26 cellular contexts compared by ENCODE assay signal in genomic region chr14:29030970-29031369, GRCh38.
"Had no signal": no experiment of that assay in that cellular context is flagged by ENCODE, and none has a peak within 500 bp of the region (broad histone marks: within the 10 kb centered on the region; RNA-seq: fewer than 3 reads in every experiment).

No MANE protein-coding gene starts in this region.

- H3K27me3 Mint-ChIP-seq: activated CD8-positive, alpha-beta T cell treated with anti-CD3 and anti-CD28 coated beads for 36 hours; activated naive CD4-positive, alpha-beta T cell treated with anti-CD3 and anti-CD28 coated beads, Interleukin-2, amount 10 ng/mL, durations not matched to agents 7 days and 5 days; activated naive CD8-positive, alpha-beta T cell treated with anti-CD3 and anti-CD28 coated beads for 36 hours; central memory CD8-positive, alpha-beta T cell had no signal

- H3K4me3 Mint-ChIP-seq: activated CD8-positive, alpha-beta T cell treated with anti-CD3 and anti-CD28 coated beads for 36 hours; activated naive CD4-positive, alpha-beta T cell treated with anti-CD3 and anti-CD28 coated beads, Interleukin-2, amount 10 ng/mL, durations not matched to agents 7 days and 5 days; activated naive CD8-positive, alpha-beta T cell treated with anti-CD3 and anti-CD28 coated beads for 36 hours; activated T-cell treated with anti-CD3 and anti-CD28 coated beads, Interleukin-2, amount 50 U/mL, for 72 hours; central memory CD8-positive, alpha-beta T cell; T-helper 1 cell treated with Interleukin-12 subunit alpha and Interleukin-12 subunit beta and Interleukin-4 antibody, amounts not matched to agents 30 μg/mL and 1 μg/mL, for 36 hours had no signal

- H3K4me1 ChIP-seq: adrenal gland, breast epithelium, SJSA1 had no signal

- H3K9me3 ChIP-seq: adrenal gland, breast epithelium, SJSA1 had no signal

- H3K4me1 Mint-ChIP-seq: activated naive CD4-positive, alpha-beta T cell treated with anti-CD3 and anti-CD28 coated beads, Interleukin-2, amount 10 ng/mL, durations not matched to agents 7 days and 5 days; activated naive CD8-positive, alpha-beta T cell treated with anti-CD3 and anti-CD28 coated beads for 36 hours; central memory CD8-positive, alpha-beta T cell had no signal

- H3K4me3 ChIP-seq: adrenal gland, breast epithelium, SJSA1 had no signal

- H3K36me3 Mint-ChIP-seq: activated naive CD4-positive, alpha-beta T cell treated with anti-CD3 and anti-CD28 coated beads, Interleukin-2, amount 10 ng/mL, durations not matched to agents 7 days and 5 days; activated naive CD8-positive, alpha-beta T cell treated with anti-CD3 and anti-CD28 coated beads for 36 hours had no signal

- H3K27me3 ChIP-seq: adrenal gland, breast epithelium, SJSA1 had no signal

- H3K27ac ChIP-seq: adrenal gland, breast epithelium, SJSA1 had no signal

- H3K27ac Mint-ChIP-seq: activated CD8-positive, alpha-beta T cell treated with anti-CD3 and anti-CD28 coated beads for 36 hours; activated naive CD4-positive, alpha-beta T cell treated with anti-CD3 and anti-CD28 coated beads, Interleukin-2, amount 10 ng/mL, durations not matched to agents 7 days and 5 days; activated naive CD8-positive, alpha-beta T cell treated with anti-CD3 and anti-CD28 coated beads for 36 hours; activated T-cell treated with anti-CD3 and anti-CD28 coated beads, Interleukin-2, amount 50 U/mL, for 72 hours; activated T-helper 2 cell treated with anti-CD3 and anti-CD28 coated beads, Interferon-gamma antibody, Interleukin-2, Interleukin-4, amounts not matched to agents 10 μg/mL and 5 μg/mL and 100 μg/mL, durations not matched to agents 14 hours and 24 hours and 36 hours; T-helper 1 cell treated with Interleukin-12 subunit alpha and Interleukin-12 subunit beta and Interleukin-4 antibody, amounts not matched to agents 30 μg/mL and 1 μg/mL, for 36 hours had no signal

- DNase-seq: activated CD4-positive, alpha-beta T cell treated with anti-CD3 and anti-CD28 coated beads for 4 hours; activated CD8-positive, alpha-beta memory T cell treated with anti-CD3 and anti-CD28 coated beads, Interleukin-2, amount 50 U/mL, for 4 hours; activated CD8-positive, alpha-beta T cell treated with anti-CD3 and anti-CD28 coated beads for 36 hours; activated gamma-delta T cell treated with Interleukin-2 at 50 U/mL for 16 hours; activated naive CD4-positive, alpha-beta T cell treated with anti-CD3 and anti-CD28 coated beads, Interleukin-2, amount 10 ng/mL, durations not matched to agents 7 days and 5 days; activated naive CD8-positive, alpha-beta T cell treated with anti-CD3 and anti-CD28 coated beads for 36 hours; activated T-cell treated with anti-CD3 and anti-CD28 coated beads, Interleukin-2, amount 50 U/mL, for 72 hours; adrenal gland; anterior cingulate cortex; KG1; NCI-H1048; NCI-H146; NCI-H187 treated with DMSO at 0.1 percent for 48 hours; NCI-H2107; NCI-H446; NCI-H524; NCI-H82; PC-3; SHP77 had no signal

- H3K36me3 ChIP-seq: adrenal gland, breast epithelium, SJSA1 had no signal

- ATAC-seq: activated CD4-positive, CD25-positive, alpha-beta regulatory T cell treated with anti-CD3 and anti-CD28 coated beads, Interleukin-2, amount 50 U/mL, for 24 hours; activated CD8-positive, alpha-beta T cell treated with anti-CD3 and anti-CD28 coated beads for 36 hours; activated T-cell treated with anti-CD3 and anti-CD28 coated beads, Interleukin-2, amount 50 U/mL, for 72 hours; PC-3; SK-N-SH treated with all-trans-retinoic acid at 6 μM for 48 hours had no signal
